In genomic region chr11:10208045-10208674, GRCh38 we compare ENCODE assay signal across 8 cellular contexts.
A peak's percentile ranks its signal among the peaks of the same experiment; 100 is the strongest.
DNase-seq lines count a peak whose midpoint lies in the region; ATAC-seq, FAIRE-seq and TF ChIP-seq lines count a peak whose summit lies in the region.

No MANE protein-coding gene starts in this region.

- intact Hi-C loops in endothelial cell of umbilical vein (cut with micrococcal nuclease) = loop anchor here (1.0 to 10.0 kb wide), 6 partner anchors 99 to 529 kb away; no protein-coding TSS in a partner anchor

- ATAC-seq in GM21737 (IDR thresholded peaks at IDR 0.05; ENCODE audit: unreplicated experiment) = no peak
- no peak for ATAC-seq in HG03175 (IDR thresholded peaks at IDR 0.05; ENCODE audit: unreplicated experiment)

- H3K4me3 ChIP-seq in KMS-11 (IDR thresholded peaks at IDR 0.05; ENCODE audit: insufficient read depth, low read depth, low read length) (no peak overlapping the region), endothelial cell of umbilical vein (replicated peaks in 1 of 3; ENCODE audit: insufficient read depth in 1 of 3, low read depth in 1 of 3, low read length in 3 of 3) (no peak overlapping the region)

- TF ChIP-seq CTCF in KMS-11 (conservative IDR thresholded peaks at IDR 0.05; ENCODE audit: low read depth, low read length) (peak; percentile 82), endothelial cell of umbilical vein (IDR thresholded peaks at IDR 0.05; ENCODE audit: extremely low read depth in 1 of 2, insufficient read depth in 1 of 2, low read depth in 1 of 2, low read length in 2 of 2) (peak; percentile 39 to 41)

- H3K27ac ChIP-seq in KMS-11 = no peak overlapping the region
- no peak overlapping the region for H3K27ac ChIP-seq in endothelial cell of umbilical vein (ENCODE audit: insufficient read depth, low read depth, low read length)

- H3K9ac ChIP-seq in KMS-11 (no peak overlapping the region), endothelial cell of umbilical vein (replicated peaks; ENCODE audit: extremely low read depth, insufficient read depth, low read length) (no peak overlapping the region)

- POLR2A ChIA-PET in endothelial cell of umbilical vein (lab: Charles Lee) = interaction anchor here (1.1 kb wide), 2 partner anchors 96 to 100 kb away, joined by 4 read pairs; partner anchors contain the start of gene ADM

- dilution Hi-C loops in endothelial cell of umbilical vein (cut with MboI; ENCODE audit: extremely low pct_ligation_motif_present, low sequenced_read_pairs) = no loop called here

- H3K27me3 ChIP-seq in KMS-11 (ENCODE audit: insufficient read depth, low read depth) = no peaks in the 10 kb centered on the region
- H3K27me3 ChIP-seq in endothelial cell of umbilical vein (ENCODE audit: control insufficient read depth in 2 of 2, insufficient read depth in 2 of 2, low read length in 2 of 2) = no peaks in the 10 kb centered on the region

- no peak for TF ChIP-seq POLR2A in endothelial cell of umbilical vein (IDR thresholded peaks at IDR 0.05; ENCODE audit: low read depth, low read length)

- H2AFZ ChIP-seq in KMS-11 (ENCODE audit: low read depth) (no peak overlapping the region), endothelial cell of umbilical vein (ENCODE audit: low read depth, low read length) (no peak overlapping the region)

- CTCF ChIA-PET in endothelial cell of umbilical vein (lab: Charles Lee) = interaction anchor here (0.7 to 5.0 kb wide), 12 partner anchors 9 to 449 kb away, joined by 3 to 46 read pairs (median 4); partner anchors contain the start of gene ADM

- no peaks in the 10 kb centered on the region for H4K20me1 ChIP-seq in KMS-11 (ENCODE audit: insufficient read depth)
- no peaks in the 10 kb centered on the region for H4K20me1 ChIP-seq in endothelial cell of umbilical vein (replicated peaks; ENCODE audit: control insufficient read depth, extremely low read depth, insufficient read depth, low read length)

- no peaks in the 10 kb centered on the region for H3K9me3 ChIP-seq in endothelial cell of umbilical vein (replicated peaks; ENCODE audit: control insufficient read depth, insufficient read depth, low read length)

- H3K36me3 ChIP-seq in KMS-11 (ENCODE audit: insufficient read depth) (no peaks in the 10 kb centered on the region), endothelial cell of umbilical vein (ENCODE audit: control insufficient read depth in 2 of 2, extremely low read depth in 1 of 2, insufficient read depth in 2 of 2, low read length in 2 of 2) (no peaks in the 10 kb centered on the region)

- FAIRE-seq in endothelial cell of umbilical vein (lab: Jason Lieb, UNC) = peak; percentile 66

- H3K4me2 ChIP-seq in KMS-11 (no peak overlapping the region), endothelial cell of umbilical vein (ENCODE audit: insufficient read depth, low read length) (no peak overlapping the region)

- H3K79me2 ChIP-seq in KMS-11 (ENCODE audit: insufficient read depth, low read depth) = no peaks in the 10 kb centered on the region
- peaks cover 33% of the 10 kb centered on the region for H3K79me2 ChIP-seq in endothelial cell of umbilical vein (ENCODE audit: control insufficient read depth, insufficient read depth, low read length)

- no peaks in the 10 kb centered on the region for H3K9me1 ChIP-seq in endothelial cell of umbilical vein (replicated peaks; ENCODE audit: control insufficient read depth, extremely low read depth, insufficient read depth, low read length)

- H3K4me1 ChIP-seq in KMS-11 (ENCODE audit: low read depth, poor library complexity, severe bottlenecking) = no peaks in the 10 kb centered on the region
- H3K4me1 ChIP-seq in endothelial cell of umbilical vein (ENCODE audit: control insufficient read depth, extremely low read depth, insufficient read depth, low read length) = no peaks in the 10 kb centered on the region

- no TSS peak for BruUV-seq in endothelial cell of umbilical vein (replicated peaks; lab: Mats Ljungman, UMichigan)

- DNase-seq in NCI-H510A treated with DMSO at 0.1 percent for 48 hours (lab: John Stamatoyannopoulos, UW) (peak; percentile 29), NCI-H510A (lab: John Stamatoyannopoulos, UW) (no peak), RKO (ENCODE audit: low spot score) (peak; percentile 68), endothelial cell of umbilical vein (ENCODE audit: low read depth, low spot score) (peak; percentile 73), myocyte (ENCODE audit: low read depth) (peak; percentile 51)

TF ChIP-seq in endothelial cell of umbilical vein, 7 proteins besides CTCF, POLR2A, EP300 and RAD21:
- TF ChIP-seq POLR2AphosphoS5 (IDR thresholded peaks at IDR 0.05; ENCODE audit: insufficient read depth, low read depth, low read length) (no peak), GATA2 (IDR thresholded peaks at IDR 0.05; ENCODE audit: insufficient read depth, insufficient read length, low read depth, low read length) (no peak), MAX (IDR thresholded peaks at IDR 0.05; ENCODE audit: insufficient read depth, insufficient read length) (no peak), EZH2 (IDR thresholded peaks at IDR 0.05; ENCODE audit: borderline replicate concordance, low read depth, low read length, severe bottlenecking) (no peak), MYC (IDR thresholded peaks at IDR 0.05; ENCODE audit: low read depth, low read length) (no peak), JUN (IDR thresholded peaks at IDR 0.05; ENCODE audit: borderline replicate concordance, insufficient read depth, insufficient read length, low read depth) (no peak), FOS (IDR thresholded peaks at IDR 0.05; ENCODE audit: borderline replicate concordance, insufficient read depth, low read length) (no peak)
